Comparison of ENCODE assay signal across 20 cellular contexts in the genomic region with DNA sequence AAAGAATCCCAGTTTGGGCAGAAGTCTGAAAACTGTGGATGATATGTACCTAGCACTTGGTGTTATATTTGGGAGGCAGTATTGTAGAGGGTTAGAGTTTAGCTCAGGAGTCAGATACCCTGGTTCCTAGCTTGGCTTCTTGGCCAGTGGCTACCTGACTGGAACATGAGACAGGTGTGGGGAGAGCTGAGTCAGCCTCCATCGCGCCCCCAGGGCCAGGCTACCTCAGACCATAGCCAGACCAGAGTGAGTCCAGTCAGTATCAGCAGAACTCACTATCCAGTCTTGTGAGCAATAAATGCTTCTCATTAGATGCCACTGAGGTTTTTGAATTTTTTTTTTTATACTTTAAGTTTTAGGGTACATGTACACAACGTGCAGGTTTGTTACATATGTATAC. TPM values are rescaled to one million over a fixed set of nuclear protein-coding genes. Genes with fewer than 3 reads are reported as not detected.
"Had no signal": no experiment of that assay in that cellular context is flagged by ENCODE, and none has a peak within 500 bp of the region (broad histone marks: within the 10 kb centered on the region; RNA-seq: fewer than 3 reads in every experiment).

No MANE protein-coding gene starts in this region.

- H3K4me3 ChIP-seq: dorsolateral prefrontal cortex, esophagus squamous epithelium, psoas muscle, sigmoid colon, skin epidermis, testis, tibial nerve, upper lobe of right lung, vagina had no signal

- H3K4me1 ChIP-seq: esophagus squamous epithelium, foreskin keratinocyte, psoas muscle, sigmoid colon, testis, tibial nerve, upper lobe of right lung, vagina had no signal

- H3K27me3 ChIP-seq: dorsolateral prefrontal cortex, esophagus squamous epithelium, foreskin keratinocyte, sigmoid colon, testis, tibial nerve, upper lobe of right lung, vagina had no signal

- H3K36me3 ChIP-seq: upper lobe of right lung, vagina had no signal

- H3K9me3 ChIP-seq: psoas muscle, sigmoid colon, testis, upper lobe of right lung, vagina had no signal

- H3K27ac ChIP-seq: dorsolateral prefrontal cortex, esophagus squamous epithelium, foreskin keratinocyte, psoas muscle, sigmoid colon, skin epidermis, testis, tibial nerve, upper lobe of right lung, vagina had no signal

- ATAC-seq: foreskin keratinocyte; left cardiac atrium; natural killer cell treated with Interleukin-12 subunit alpha and Interleukin-12 subunit beta and Interleukin-15 and Interleukin-18, amount 100 ng/mL, for 72 hours; psoas muscle; stimulated activated naive B cell treated with anti-CD40 and anti-IgM and Interleukin-4, amounts not matched to agents 10 μg/mL and 1 μg/mL and 100 μg/mL, for 72 hours; stimulated activated naive CD8-positive, alpha-beta T cell treated with anti-CD3 and anti-CD28 coated beads, Interleukin-15, amount 100 ng/mL, for 72 hours; upper lobe of right lung had no signal

- DNase-seq: cortex of kidney; dorsolateral prefrontal cortex; effector CD8-positive, alpha-beta T cell; esophagus squamous epithelium; foreskin keratinocyte; immature natural killer cell; kidney; left cardiac atrium; psoas muscle; sigmoid colon; stimulated activated CD4-positive, alpha-beta T cell treated with anti-CD3 and anti-CD28 coated beads, Interleukin-2, amount 100 ng/mL, for 24 hours; stimulated activated CD4-positive, alpha-beta T cell treated with anti-CD3 and anti-CD28 coated beads, Interleukin-4, amount 100 ng/mL, for 4 hours; stimulated activated naive B cell treated with anti-CD40 and anti-IgM and Interleukin-4, amounts not matched to agents 10 μg/mL and 1 μg/mL and 100 μg/mL, for 72 hours; stimulated activated naive CD8-positive, alpha-beta T cell treated with anti-CD3 and anti-CD28 coated beads, Interleukin-15, amount 100 ng/mL, for 72 hours; testis; upper lobe of right lung had no signal

RNA-seq across cellular contexts. Expression of a gene that starts 26.0 kb away (rescaled TPM):
- total RNA-seq: natural killer cell treated with Interleukin-12 subunit alpha and Interleukin-12 subunit beta and Interleukin-15 and Interleukin-18, amount 100 ng/mL, for 72 hours had no signal
